Comparison of ENCODE assay signal across 8 cellular contexts in genomic region chr5:149549461-149550266, GRCh38. TPM values are rescaled to one million over a fixed set of nuclear protein-coding genes. Genes with fewer than 3 reads are reported as not detected.
DNase-seq lines count a peak whose midpoint lies in the region; ATAC-seq and TF ChIP-seq lines count a peak whose summit lies in the region.

No MANE protein-coding gene starts in this region.

- peak overlapping the region; percentile 91 for H3K4me3 ChIP-seq in Loucy (ENCODE audit: low read length, poor library complexity, severe bottlenecking)
- H3K4me3 ChIP-seq in right lobe of liver: peak overlapping the region; percentile 88 to 91 (median 89)

- H3K4me2 ChIP-seq in Loucy (ENCODE audit: low read depth, low read length, poor library complexity, severe bottlenecking): peak overlapping the region; percentile 92

- no peaks in the 10 kb centered on the region for H3F3A ChIP-seq in Loucy (ENCODE audit: low read depth)

- peak overlapping the region; percentile 98 for H3K4me3 Mint-ChIP-seq in T-helper 17 cell

- DNase-seq in DMS79 (lab: John Stamatoyannopoulos, UW) (peak; percentile 47), T-helper 17 cell (peak in 1 of 3 donors; percentile 14), right lobe of liver (peak in 1 of 3 donors; percentile 53), NCI-H1436 treated with DMSO at 0.1 percent for 48 hours (lab: John Stamatoyannopoulos, UW) (no peak)
- peak; percentile 46 for DNase-seq in central memory CD4-positive, alpha-beta T cell
- DNase-seq in stimulated activated naive CD4-positive, alpha-beta T cell treated with Interleukin-2 at 50 U/mL for 16 hours (lab: John Stamatoyannopoulos, UW): peak; percentile 29

- TF ChIP-seq CTCF in Loucy (conservative IDR thresholded peaks at IDR 0.05; ENCODE audit: low read length) (no peak), right lobe of liver (IDR thresholded peaks at IDR 0.05) (no peak)

- peak overlapping the region; percentile 92 to 98 (median 97) for H3K27ac ChIP-seq in right lobe of liver

- peak overlapping the region; percentile 100 for H3K9ac ChIP-seq in Loucy (ENCODE audit: low read depth, low read length, poor library complexity, severe bottlenecking)

- 3% methylated on average over 24 of the region's 25 CpGs for WGBS in right lobe of liver (ENCODE audit: insufficient coverage, low coverage, low lambda C conversion rate, missing lambda C conversion rate)

- intact Hi-C loops in right lobe of liver (cut with DNase I): loop anchor here in 1 of 2 donors (5.0 kb wide), 1 partner anchor 97 kb away; no protein-coding TSS in a partner anchor

- peaks cover 66% of the 10 kb centered on the region for H3K79me2 ChIP-seq in Loucy (ENCODE audit: insufficient read depth, low read length)

- H3K4me1 Mint-ChIP-seq in T-helper 17 cell: peaks cover 44% of the 10 kb centered on the region

- TF ChIP-seq POLR2A in right lobe of liver (IDR thresholded peaks at IDR 0.05): no peak

- peaks cover 54% of the 10 kb centered on the region for H4K20me1 ChIP-seq in Loucy (ENCODE audit: insufficient read depth, low read length, poor library complexity, severe bottlenecking)

- no peaks in the 10 kb centered on the region for H3K27me3 Mint-ChIP-seq in T-helper 17 cell

- H3K9me2 ChIP-seq in Loucy (replicated peaks; ENCODE audit: low read depth, low read length): no peaks in the 10 kb centered on the region

- H3K27ac Mint-ChIP-seq in T-helper 17 cell: peak overlapping the region; percentile 99

- peaks cover 11% of the 10 kb centered on the region for H3K36me3 Mint-ChIP-seq in T-helper 17 cell (ENCODE audit: low read depth)

- peak overlapping the region; percentile 29; the same call in 1 of the 2 replicates for H2AFZ ChIP-seq in Loucy (ENCODE audit: low read length)

- H3K27me3 ChIP-seq in Loucy (ENCODE audit: insufficient read depth, low read length, poor library complexity, severe bottlenecking) (peaks cover 16% of the 10 kb centered on the region), right lobe of liver (no peaks in the 10 kb centered on the region)

- H3K9me3 ChIP-seq in Loucy (ENCODE audit: insufficient read depth, low read depth, low read length) (no peaks in the 10 kb centered on the region), T-helper 17 cell (ENCODE audit: control insufficient read depth, low read length, poor library complexity, severe bottlenecking) (no peaks in the 10 kb centered on the region), right lobe of liver (no peaks in the 10 kb centered on the region)

- ATAC-seq in GM21526 (IDR thresholded peaks at IDR 0.05; ENCODE audit: low FRiP score, unreplicated experiment): peak; percentile 43
- peak; percentile 5 for ATAC-seq in T-helper 17 cell
- ATAC-seq in right lobe of liver: peak in 1 of 4 donors; percentile 3

- peaks cover 41% of the 10 kb centered on the region for H3K36me3 ChIP-seq in Loucy (ENCODE audit: insufficient read depth, low read length)
- H3K36me3 ChIP-seq in right lobe of liver: peaks cover 0 to 33% (median 2%) of the 10 kb centered on the region in 4 donors

- H3K4me1 ChIP-seq in Loucy (ENCODE audit: insufficient read depth, low read length, poor library complexity, severe bottlenecking) (peaks cover 27% of the 10 kb centered on the region), right lobe of liver (peaks cover 0 to 34% (median 11%) of the 10 kb centered on the region in 4 donors)

RNA-seq across cellular contexts. Expression of gene CSNK1A1, which starts 1.6 kb away (rescaled TPM):
- total RNA-seq in T-helper 17 cell (100 to 1,000 TPM; 192 to 212 TPM), right lobe of liver (10 to 100 TPM; 79.7 to 87.1 (median 83.8) TPM)

RNA-seq across cellular contexts. Expression of gene ARHGEF37, which starts 31.6 kb away (rescaled TPM):
- under 1 TPM; 0.25 to 0.76 TPM for total RNA-seq in T-helper 17 cell
- 1 to 10 TPM; 1.6 to 7.3 (median 2.1) TPM for total RNA-seq in right lobe of liver
